21 cellular contexts compared by ENCODE assay signal in genomic region chr2:20403693-20404381, GRCh38. TPM values are rescaled to one million over a fixed set of nuclear protein-coding genes. Genes with fewer than 3 reads are reported as not detected.
DNase-seq lines count a peak whose midpoint lies in the region; ATAC-seq and TF ChIP-seq lines count a peak whose summit lies in the region.
"Had no signal": no experiment of that assay in that cellular context is flagged by ENCODE, and none has a peak within 500 bp of the region (broad histone marks: within the 10 kb centered on the region; RNA-seq: fewer than 3 reads in every experiment).

No MANE protein-coding gene starts in this region.

- 68 to 72% methylated on average over 6 of the region's 6 CpGs for WGBS in esophagus squamous epithelium, 2 donors

- H3K36me3 ChIP-seq in esophagus squamous epithelium (no peaks in the 10 kb centered on the region), neural progenitor cell (no peaks in the 10 kb centered on the region)

- H2AFZ ChIP-seq in neural progenitor cell (replicated peaks): no peak overlapping the region

- H3K36me3 Mint-ChIP-seq in nephron (ENCODE audit: low read depth): no peaks in the 10 kb centered on the region
- peaks cover 3% of the 10 kb centered on the region for H3K36me3 Mint-ChIP-seq in chondrocyte (ENCODE audit: low read depth)
- H3K36me3 Mint-ChIP-seq in neural progenitor cell: no peaks in the 10 kb centered on the region

- H3K4me3 Mint-ChIP-seq in nephron: no peak overlapping the region
- no peak overlapping the region for H3K4me3 Mint-ChIP-seq in chondrocyte (ENCODE audit: unreplicated experiment)
- H3K4me3 Mint-ChIP-seq in neural progenitor cell: no peak overlapping the region

- peak overlapping the region; percentile 1 to 45 (median 42) for H3K27ac Mint-ChIP-seq in nephron
- no peak overlapping the region for H3K27ac Mint-ChIP-seq in chondrocyte (ENCODE audit: unreplicated experiment)
- no peak overlapping the region for H3K27ac Mint-ChIP-seq in neural progenitor cell

- H3K27me3 ChIP-seq in esophagus squamous epithelium (no peaks in the 10 kb centered on the region), neural progenitor cell (no peaks in the 10 kb centered on the region)

- H3K9ac ChIP-seq in neural progenitor cell: no peak overlapping the region

- DNase-seq in cardiac septum (ENCODE audit: low spot score) (peak; percentile 7), left ventricle myocardium superior (no peak), esophagus squamous epithelium (lab: John Stamatoyannopoulos, UW) (no peak), chondrocyte (ENCODE audit: low spot score) (no peak), neural progenitor cell (ENCODE audit: low spot score) (no peak), epidermal melanocyte (ENCODE audit: insufficient read length, low spot score) (no peak)
- DNase-seq: COR-L47; DMS153; EL; MM.1S; NCI-H1105 treated with DMSO at 0.1 percent for 48 hours; NCI-H1930; NCI-H2171 treated with DMSO at 0.1 percent for 48 hours; NCI-H524; NK-92 treated with Interleukin-12 subunit alpha and Interleukin-12 subunit beta, amount 100 ng/mL, for 24 hours; OCI-M1; RPMI8226 had no signal

- H3K79me2 ChIP-seq in neural progenitor cell (ENCODE audit: low read depth): no peaks in the 10 kb centered on the region

- H3K4me3 ChIP-seq in esophagus squamous epithelium (no peak overlapping the region), neural progenitor cell (no peak overlapping the region)
- H3K4me3 ChIP-seq: A549 had no signal

- no peaks in the 10 kb centered on the region for H4K20me1 ChIP-seq in neural progenitor cell (ENCODE audit: low read depth)

- ATAC-seq in left ventricle myocardium superior: no peak
- ATAC-seq: A549, HepG2 had no signal

- no peak for TF ChIP-seq POLR2A in esophagus squamous epithelium (IDR thresholded peaks at IDR 0.05)

- H3K9me3 Mint-ChIP-seq in nephron (peaks cover 15% of the 10 kb centered on the region), chondrocyte (ENCODE audit: low read depth) (peaks cover 11% of the 10 kb centered on the region), neural progenitor cell (peaks cover 7% of the 10 kb centered on the region)

- TF ChIP-seq CTCF in esophagus squamous epithelium (IDR thresholded peaks at IDR 0.05) (no peak), nephron (IDR thresholded peaks at IDR 0.05; ENCODE audit: unreplicated experiment in 3 of 3) (no peak), chondrocyte (IDR thresholded peaks at IDR 0.05) (no peak), neural progenitor cell (IDR thresholded peaks at IDR 0.05) (no peak)

- H3K4me1 Mint-ChIP-seq in nephron (peaks cover 6% of the 10 kb centered on the region), chondrocyte (ENCODE audit: low read depth) (peaks cover 4% of the 10 kb centered on the region), neural progenitor cell (no peaks in the 10 kb centered on the region)

- H3K9me3 ChIP-seq in esophagus squamous epithelium (peaks cover 0 to 14% (median 7%) of the 10 kb centered on the region in 3 donors), neural progenitor cell (ENCODE audit: low read depth) (no peaks in the 10 kb centered on the region)

- H3K27ac ChIP-seq in esophagus squamous epithelium (peak overlapping the region in 3 of 4 donors; percentile 18 to 54 (median 31)), neural progenitor cell (no peak overlapping the region)
- H3K27ac ChIP-seq: A549, C4-2B had no signal

- H3K27me3 Mint-ChIP-seq in nephron (ENCODE audit: low read depth) (peaks cover 4% of the 10 kb centered on the region), chondrocyte (ENCODE audit: low read depth) (no peaks in the 10 kb centered on the region), neural progenitor cell (ENCODE audit: insufficient read depth, low read depth) (peaks cover 2% of the 10 kb centered on the region)

- H3K4me1 ChIP-seq in esophagus squamous epithelium (peaks cover 9 to 38% (median 12%) of the 10 kb centered on the region in 3 donors), neural progenitor cell (no peaks in the 10 kb centered on the region)
- H3K4me1 ChIP-seq: A549 had no signal

- no peaks in the 10 kb centered on the region for H3F3A ChIP-seq in neural progenitor cell (ENCODE audit: low read depth)

- H3K4me2 ChIP-seq in neural progenitor cell: no peak overlapping the region
- H3K4me2 ChIP-seq: A549 had no signal

- intact Hi-C loops in cardiac septum (cut with DNase I): no loop called here
- intact Hi-C loops in left ventricle myocardium superior (cut with micrococcal nuclease): no loop called here
- intact Hi-C loops in esophagus squamous epithelium (cut with DNase I): no loop called here

RNA-seq across cellular contexts. Expression of gene RHOB, which starts 43.0 kb away (rescaled TPM):
- total RNA-seq in cardiac septum (98.4 TPM), left ventricle myocardium superior (182 TPM), esophagus squamous epithelium (100 to 1,000 TPM in 3 of 4 donors, 10 to 100 TPM in 1; 61.7 to 245 (median 144) TPM), chondrocyte (191 to 254 TPM (median 195 TPM) in 3 replicates), neural progenitor cell (ENCODE audit: low replicate concordance) (16.1 and 28.7 TPM in 2 replicates)

RNA-seq across cellular contexts. Expression of gene PUM2, which starts 53.2 kb away (rescaled TPM):
- total RNA-seq in cardiac septum (75.6 TPM), left ventricle myocardium superior (80.6 TPM), esophagus squamous epithelium (10 to 100 TPM; 29.3 to 81.4 (median 48.2) TPM), chondrocyte (67.7 to 73.1 TPM (median 70.0 TPM) in 3 replicates), neural progenitor cell (ENCODE audit: low replicate concordance) (88.4 and 91.1 TPM in 2 replicates)

Comparison
In these comparisons a context has a peak if more than half of its experiments do, and no peak if none do; other contexts are left out.
1. H3K27ac Mint-ChIP-seq: peak in nephron (3 of 3); none in chondrocyte (single experiment) and neural progenitor cell (single experiment).